29 cellular contexts compared by ENCODE assay signal in the genomic region with DNA sequence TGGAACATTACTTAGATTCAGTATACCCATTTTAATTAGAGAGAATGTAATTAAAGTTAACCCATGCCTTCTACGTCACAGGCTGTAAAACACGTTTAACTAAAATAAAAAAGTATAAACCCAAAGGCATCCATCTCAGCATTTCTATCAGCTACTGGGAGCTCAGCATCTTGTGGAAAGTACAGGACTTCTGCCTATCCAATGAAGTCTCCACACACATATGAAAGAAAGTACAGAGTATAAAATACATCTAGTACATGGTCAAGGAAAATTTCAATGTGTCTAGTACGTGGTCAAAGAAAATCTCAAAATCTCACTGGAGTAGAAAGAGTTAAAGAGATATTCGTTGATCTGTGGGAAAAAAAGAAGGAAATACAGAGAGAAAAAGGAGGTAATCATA.
DNase-seq lines count a peak whose midpoint lies in the region; ATAC-seq and TF ChIP-seq lines count a peak whose summit lies in the region.
"Had no signal": no experiment of that assay in that cellular context is flagged by ENCODE, and none has a peak within 500 bp of the region (broad histone marks: within the 10 kb centered on the region; RNA-seq: fewer than 3 reads in every experiment).

No MANE protein-coding gene starts in this region.

- H3K4me1 ChIP-seq in GM23248 (ENCODE audit: insufficient read depth) (peaks cover 15% of the 10 kb centered on the region), Panc1 (ENCODE audit: control insufficient read depth, insufficient read depth, low read length) (peaks cover 24% of the 10 kb centered on the region), osteoblast (ENCODE audit: insufficient read depth, low read length) (peaks cover 9% of the 10 kb centered on the region)
- H3K4me1 ChIP-seq: esophagus muscularis mucosa, lower lobe of right lung had no signal

- H3K27ac Mint-ChIP-seq in mesothelial cell of epicardium = no peak overlapping the region
- H3K27ac Mint-ChIP-seq: activated naive CD8-positive, alpha-beta T cell treated with anti-CD3 and anti-CD28 coated beads for 36 hours; activated T-cell treated with anti-CD3 and anti-CD28 coated beads, Interleukin-2, amount 50 U/mL, for 24 hours; dendritic cell treated with granulocyte-macrophage colony-stimulating factor and Interleukin-4, amounts not matched to agents 40 ng/mL and 50 ng/mL, for 4 days; endodermal cell; natural killer cell treated with Interleukin-12 subunit alpha and Interleukin-12 subunit beta and Interleukin-15 and Interleukin-18, amount 100 ng/mL, for 72 hours; type B pancreatic cell had no signal

- WGBS in GM23248 (ENCODE audit: low coverage in 1 of 2, low lambda C conversion rate in 2 of 2, missing lambda C conversion rate in 2 of 2), 2 experiments = 69% methylated on average over 4 of the region's 4 CpGs

- in situ Hi-C loops in GM23248 (cut with MboI) (no loop called here), Panc1 (cut with HindIII; ENCODE audit: low pct_unique_long_range_greater_than_20kb, low sequenced_read_pairs) (no loop called here)

- H3K36me3 Mint-ChIP-seq in mesothelial cell of epicardium = no peaks in the 10 kb centered on the region
- H3K36me3 Mint-ChIP-seq: activated naive CD8-positive, alpha-beta T cell treated with anti-CD3 and anti-CD28 coated beads for 36 hours; natural killer cell treated with Interleukin-12 subunit alpha and Interleukin-12 subunit beta and Interleukin-15 and Interleukin-18, amount 100 ng/mL, for 72 hours; type B pancreatic cell had no signal

- H3F3A ChIP-seq in GM23248 (ENCODE audit: insufficient read depth) = peaks cover 9% of the 10 kb centered on the region; the same call in 1 of the 2 replicates

- POLR2A ChIA-PET in Panc1 (lab: Charles Lee) = interaction anchor here (0.9 kb wide), 1 partner anchor 266 kb away, joined by 3 read pairs; no protein-coding TSS in a partner anchor

- H3K79me2 ChIP-seq in GM23248 (ENCODE audit: insufficient read depth) (no peaks in the 10 kb centered on the region), osteoblast (ENCODE audit: insufficient read depth, low read length) (no peaks in the 10 kb centered on the region)

- peak overlapping the region; percentile 8; the same call in 1 of the 2 replicates for H3K9ac ChIP-seq in GM23248
- H3K9ac ChIP-seq: BLaER1 treated with 17β-estradiol and CSF1 and Interleukin-3, amounts not matched to agents 10 nM and 100 nM had no signal

- peak overlapping the region; percentile 80 for H3K4me2 ChIP-seq in GM23248 (ENCODE audit: unreplicated experiment)
- peak overlapping the region; percentile 46 for H3K4me2 ChIP-seq in osteoblast (ENCODE audit: insufficient read depth, low read length)

- H3K4me3 ChIP-seq in GM23248 = peak overlapping the region; percentile 46
- no peak overlapping the region for H3K4me3 ChIP-seq in Panc1 (ENCODE audit: low read depth in 2 of 2, low read length in 2 of 2)
- H3K4me3 ChIP-seq in choroid plexus epithelial cell (ENCODE audit: low read depth, low read length) = no peak overlapping the region
- no peak overlapping the region for H3K4me3 ChIP-seq in osteoblast (ENCODE audit: insufficient read depth, low read length)
- H3K4me3 ChIP-seq: BLaER1 treated with 17β-estradiol and CSF1 and Interleukin-3, amounts not matched to agents 10 nM and 100 nM; esophagus muscularis mucosa; lower lobe of right lung; mucosa of descending colon had no signal

- H3K4me3 Mint-ChIP-seq in mesothelial cell of epicardium = no peak overlapping the region
- H3K4me3 Mint-ChIP-seq: activated naive CD8-positive, alpha-beta T cell treated with anti-CD3 and anti-CD28 coated beads for 36 hours; activated T-cell treated with anti-CD3 and anti-CD28 coated beads, Interleukin-2, amount 50 U/mL, for 24 hours; dendritic cell treated with granulocyte-macrophage colony-stimulating factor and Interleukin-4, amounts not matched to agents 40 ng/mL and 50 ng/mL, for 4 days; endodermal cell; natural killer cell treated with Interleukin-12 subunit alpha and Interleukin-12 subunit beta and Interleukin-15 and Interleukin-18, amount 100 ng/mL, for 72 hours; type B pancreatic cell had no signal

- intact Hi-C loops in Panc1 (cut with micrococcal nuclease; ENCODE audit: unreplicated experiment) = loop anchor here (5.0 kb wide), 1 partner anchor 142 kb away; the partner anchor contains the start of gene ZNHIT6

- CTCF ChIA-PET in Panc1 (lab: Charles Lee) = interaction anchor here (2.2 kb wide), 1 partner anchor 142 kb away, joined by 8 read pairs; the partner anchor contains the start of gene ZNHIT6

- H3K9me2 ChIP-seq in GM23248 (ENCODE audit: insufficient read depth) = no peaks in the 10 kb centered on the region

- BruUV-seq in Panc1 (replicated peaks; lab: Mats Ljungman, UMichigan) = no TSS peak

- no peaks in the 10 kb centered on the region for H3K27me3 ChIP-seq in GM23248 (replicated peaks; ENCODE audit: insufficient read depth)
- no peaks in the 10 kb centered on the region for H3K27me3 ChIP-seq in Panc1 (ENCODE audit: control insufficient read depth, insufficient read depth, low read length)
- peaks cover 2% of the 10 kb centered on the region for H3K27me3 ChIP-seq in osteoblast (ENCODE audit: insufficient read depth, low read length)
- H3K27me3 ChIP-seq: BLaER1 treated with 17β-estradiol and CSF1 and Interleukin-3, amounts not matched to agents 10 nM and 100 nM; esophagus muscularis mucosa had no signal

- H4K20me1 ChIP-seq in GM23248 (ENCODE audit: insufficient read depth) (no peaks in the 10 kb centered on the region), osteoblast (ENCODE audit: insufficient read depth, low read length) (no peaks in the 10 kb centered on the region)
- H4K20me1 ChIP-seq: BLaER1 treated with 17β-estradiol and CSF1 and Interleukin-3, amounts not matched to agents 10 nM and 100 nM had no signal

- H3K27ac ChIP-seq in GM23248 = peak overlapping the region; percentile 49
- peak overlapping the region; percentile 70 for H3K27ac ChIP-seq in Panc1 (ENCODE audit: low read length)
- peak overlapping the region; percentile 44 for H3K27ac ChIP-seq in osteoblast (ENCODE audit: low read depth, low read length)
- H3K27ac ChIP-seq: BLaER1 treated with 17β-estradiol and CSF1 and Interleukin-3, amounts not matched to agents 10 nM and 100 nM; esophagus muscularis mucosa; HL-60; lower lobe of right lung had no signal

- H3K4me1 Mint-ChIP-seq in mesothelial cell of epicardium = no peaks in the 10 kb centered on the region
- H3K4me1 Mint-ChIP-seq: activated naive CD8-positive, alpha-beta T cell treated with anti-CD3 and anti-CD28 coated beads for 36 hours had no signal

- no peak overlapping the region for H2AFZ ChIP-seq in GM23248
- no peak overlapping the region for H2AFZ ChIP-seq in osteoblast (ENCODE audit: low read length)

- TF ChIP-seq CTCF in Panc1 (IDR thresholded peaks at IDR 0.05) = no peak
- no peak for TF ChIP-seq CTCF in choroid plexus epithelial cell (conservative IDR thresholded peaks at IDR 0.05; ENCODE audit: low read depth, low read length)
- TF ChIP-seq CTCF in osteoblast (IDR thresholded peaks at IDR 0.05; ENCODE audit: extremely low read depth, low read depth, low read length) = no peak
- TF ChIP-seq CTCF in mesothelial cell of epicardium (IDR thresholded peaks at IDR 0.05; ENCODE audit: unreplicated experiment) = no peak

- peaks cover 3% of the 10 kb centered on the region for H3K27me3 Mint-ChIP-seq in mesothelial cell of epicardium (ENCODE audit: low read depth)
- H3K27me3 Mint-ChIP-seq: activated naive CD8-positive, alpha-beta T cell treated with anti-CD3 and anti-CD28 coated beads for 36 hours; activated T-cell treated with anti-CD3 and anti-CD28 coated beads, Interleukin-2, amount 50 U/mL, for 24 hours; dendritic cell treated with granulocyte-macrophage colony-stimulating factor and Interleukin-4, amounts not matched to agents 40 ng/mL and 50 ng/mL, for 4 days; natural killer cell treated with Interleukin-12 subunit alpha and Interleukin-12 subunit beta and Interleukin-15 and Interleukin-18, amount 100 ng/mL, for 72 hours; type B pancreatic cell had no signal

- H3K36me3 ChIP-seq in GM23248 (ENCODE audit: low read depth) = no peaks in the 10 kb centered on the region
- H3K36me3 ChIP-seq in Panc1 (ENCODE audit: control insufficient read depth, insufficient read depth, low read length) = no peaks in the 10 kb centered on the region
- H3K36me3 ChIP-seq in osteoblast (ENCODE audit: insufficient read depth, low read length) = no peaks in the 10 kb centered on the region
- H3K36me3 ChIP-seq: BLaER1 treated with 17β-estradiol and CSF1 and Interleukin-3, amounts not matched to agents 10 nM and 100 nM; esophagus muscularis mucosa; lower lobe of right lung had no signal

- H3K9me3 Mint-ChIP-seq in mesothelial cell of epicardium = no peaks in the 10 kb centered on the region
- H3K9me3 Mint-ChIP-seq: activated naive CD8-positive, alpha-beta T cell treated with anti-CD3 and anti-CD28 coated beads for 36 hours; activated T-cell treated with anti-CD3 and anti-CD28 coated beads, Interleukin-2, amount 50 U/mL, for 24 hours; dendritic cell treated with granulocyte-macrophage colony-stimulating factor and Interleukin-4, amounts not matched to agents 40 ng/mL and 50 ng/mL, for 4 days; endodermal cell; natural killer cell treated with Interleukin-12 subunit alpha and Interleukin-12 subunit beta and Interleukin-15 and Interleukin-18, amount 100 ng/mL, for 72 hours; type B pancreatic cell had no signal

- no peak for DNase-seq in GM23248
- no peak for DNase-seq in Panc1 (ENCODE audit: low read depth, low spot score)
- DNase-seq in choroid plexus epithelial cell (ENCODE audit: low read depth) = peak; percentile 18
- DNase-seq in osteoblast (ENCODE audit: insufficient read length, low spot score, missing footprints) = no peak
- no peak for DNase-seq in dermis blood vessel endothelial cell
- DNase-seq in NCI-H2029 treated with DMSO at 0.1 percent for 48 hours (lab: John Stamatoyannopoulos, UW) = no peak
- no peak for DNase-seq in mesothelial cell of epicardium (ENCODE audit: low spot score in 2 of 2, unreplicated experiment in 2 of 2)
- DNase-seq: activated CD4-positive, alpha-beta T cell treated with anti-CD3 and anti-CD28 coated beads, Interleukin-2, amount 50 U/mL, for 1 hour; activated CD4-positive, CD25-positive, alpha-beta regulatory T cell; activated effector memory CD4-positive, alpha-beta T cell treated with anti-CD3 and anti-CD28 coated beads, Interleukin-2, amount 50 U/mL, for 16 hours; activated naive CD8-positive, alpha-beta T cell treated with anti-CD3 and anti-CD28 coated beads for 36 hours; activated T-cell treated with anti-CD3 and anti-CD28 coated beads, Interleukin-2, amount 50 U/mL, for 24 hours; aorta; central memory CD4-positive, alpha-beta T cell; DMS153; endodermal cell; Karpas-422; lower lobe of right lung; mucosa of descending colon; NCI-H446; NCI-H774; stimulated activated naive CD4-positive, alpha-beta T cell had no signal

- ATAC-seq in Panc1 = peak; percentile 70
- no peak for ATAC-seq in HG03280 (IDR thresholded peaks at IDR 0.05; ENCODE audit: unreplicated experiment)
- ATAC-seq: mucosa of descending colon; natural killer cell treated with Interleukin-12 subunit alpha and Interleukin-12 subunit beta and Interleukin-15 and Interleukin-18, amount 100 ng/mL, for 72 hours had no signal

- H3K9me3 ChIP-seq in GM23248 (ENCODE audit: low read depth) (no peaks in the 10 kb centered on the region), Panc1 (ENCODE audit: control insufficient read depth, insufficient read depth, low read depth, low read length) (no peaks in the 10 kb centered on the region), osteoblast (ENCODE audit: low read depth, low read length) (no peaks in the 10 kb centered on the region)
- H3K9me3 ChIP-seq: BLaER1 treated with 17β-estradiol and CSF1 and Interleukin-3, amounts not matched to agents 10 nM and 100 nM; esophagus muscularis mucosa; lower lobe of right lung; mucosa of descending colon had no signal
